Comparison of ENCODE assay signal across 13 cellular contexts in the genomic region with DNA sequence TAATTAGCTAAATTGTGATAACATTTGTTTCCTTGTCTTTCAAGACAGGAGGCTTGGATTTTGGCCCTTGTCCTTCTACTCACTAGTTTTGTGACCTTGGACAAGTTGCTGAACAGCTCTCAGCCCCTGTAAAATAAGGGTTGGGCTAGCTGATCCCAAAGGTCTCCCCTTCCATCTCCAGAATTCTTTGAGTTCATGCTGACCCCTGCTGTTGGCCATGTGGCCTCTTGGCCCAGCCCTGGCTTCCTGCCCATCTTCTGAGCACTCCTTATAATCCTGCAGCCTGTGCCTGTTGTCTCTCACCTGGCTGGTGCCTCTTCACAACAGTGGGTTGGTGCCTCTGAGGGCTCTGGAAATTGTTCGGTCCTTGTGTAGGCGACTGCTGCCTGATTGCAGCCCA. TPM values are rescaled to one million over a fixed set of nuclear protein-coding genes. Genes with fewer than 3 reads are reported as not detected.
DNase-seq lines count a peak whose midpoint lies in the region; ATAC-seq and TF ChIP-seq lines count a peak whose summit lies in the region.
"Had no signal": no experiment of that assay in that cellular context is flagged by ENCODE, and none has a peak within 500 bp of the region (broad histone marks: within the 10 kb centered on the region; RNA-seq: fewer than 3 reads in every experiment).

No MANE protein-coding gene starts in this region.

- no peak overlapping the region for H3K4me3 ChIP-seq in cardiac muscle cell
- no peak overlapping the region for H3K4me3 ChIP-seq in RWPE2 (ENCODE audit: severe bottlenecking)
- H3K4me3 ChIP-seq in right cardiac atrium (ENCODE audit: low read length): no peak overlapping the region
- no peak overlapping the region for H3K4me3 ChIP-seq in neuronal stem cell (ENCODE audit: low read length in 2 of 2)
- H3K4me3 ChIP-seq: BLaER1 had no signal

- intact Hi-C loops in cardiac septum (cut with DNase I): loop anchor here (10.0 kb wide), 1 partner anchor 345 kb away; the partner anchor contains the start of gene CD58
- intact Hi-C loops in right cardiac atrium (cut with DNase I): no loop called here

- H3K36me3 ChIP-seq in cardiac muscle cell (no peaks in the 10 kb centered on the region), RWPE2 (ENCODE audit: low read depth) (peaks cover 5% of the 10 kb centered on the region), neuronal stem cell (replicated peaks in 1 of 2; ENCODE audit: control insufficient read depth in 2 of 2, insufficient read depth in 2 of 2, low read length in 2 of 2) (peaks cover 0 to 8% of the 10 kb centered on the region in 2 donors)
- H3K36me3 ChIP-seq: BLaER1 had no signal

- H3K4ac ChIP-seq in neuronal stem cell (ENCODE audit: low read length): no peak overlapping the region

- H3K27ac ChIP-seq in cardiac muscle cell (no peak overlapping the region), RWPE2 (ENCODE audit: poor library complexity, severe bottlenecking) (peak overlapping the region; percentile 66), right cardiac atrium (ENCODE audit: low read length) (peak overlapping the region; percentile 53), neuronal stem cell (replicated peaks; ENCODE audit: low read length) (no peak overlapping the region)
- H3K27ac ChIP-seq: BLaER1, VCaP had no signal

- H2AK5ac ChIP-seq in neuronal stem cell (ENCODE audit: low read depth, low read length): no peak overlapping the region

- ATAC-seq in RWPE2 (ENCODE audit: low read depth): no peak
- no peak for ATAC-seq in right cardiac atrium

- WGBS in right cardiac atrium: 68% methylated on average over 2 of the region's 2 CpGs
- WGBS in neuronal stem cell (ENCODE audit: extremely low coverage in 2 of 2, insufficient read length in 2 of 2, insufficient replicate concordance in 1 of 2), 2 donors: no CpG with 5 or more reads among the region's 2 CpGs

- DNase-seq in cardiac muscle cell (ENCODE audit: low read depth in 1 of 2, low spot score in 1 of 2) (peak; percentile 10 to 56), cardiac septum (ENCODE audit: low spot score) (no peak), RWPE2 (ENCODE audit: low spot score) (no peak), right cardiac atrium (peak in 1 of 3 donors; percentile 60), cerebellar cortex (ENCODE audit: low spot score) (no peak), neuronal stem cell (ENCODE audit: low spot score) (no peak), GM13976 (ENCODE audit: low spot score) (no peak)
- no peak for DNase-seq in activated effector memory CD4-positive, alpha-beta T cell treated with Interleukin-2 at 50 U/mL for 16 hours
- DNase-seq: activated T-cell treated with anti-CD3 and anti-CD28 coated beads for 4 hours, NCI-H1694, RPMI8226 had no signal

- no peak overlapping the region for H2BK12ac ChIP-seq in neuronal stem cell (ENCODE audit: low read length)

- H3K23ac ChIP-seq in neuronal stem cell (ENCODE audit: low read depth, low read length, poor library complexity): no peak overlapping the region

- H3K9me3 ChIP-seq in cardiac muscle cell (ENCODE audit: low read depth) (no peaks in the 10 kb centered on the region), RWPE2 (ENCODE audit: severe bottlenecking) (no peaks in the 10 kb centered on the region), right cardiac atrium (ENCODE audit: control insufficient read depth, low read length) (no peaks in the 10 kb centered on the region), neuronal stem cell (replicated peaks in 1 of 2; ENCODE audit: control insufficient read depth in 2 of 2, insufficient read depth in 1 of 2, low read depth in 1 of 2, low read length in 2 of 2) (no peaks in the 10 kb centered on the region)
- H3K9me3 ChIP-seq: BLaER1 had no signal

- peaks cover 10% of the 10 kb centered on the region for H3K79me1 ChIP-seq in neuronal stem cell (ENCODE audit: low read depth, low read length)

- TF ChIP-seq CTCF in cardiac muscle cell (IDR thresholded peaks at IDR 0.05; ENCODE audit: low read depth, low read length) (no peak), RWPE2 (IDR thresholded peaks at IDR 0.05; ENCODE audit: poor library complexity, severe bottlenecking) (peak; percentile 10), GM13976 (IDR thresholded peaks at IDR 0.05; ENCODE audit: borderline replicate concordance, control extremely low read depth, extremely low read depth, insufficient read depth, missing control alignments) (no peak)

- peaks cover 37% of the 10 kb centered on the region for H3K4me1 ChIP-seq in cardiac muscle cell (ENCODE audit: low read depth)
- peaks cover 55% of the 10 kb centered on the region for H3K4me1 ChIP-seq in RWPE2 (ENCODE audit: insufficient read depth, poor library complexity, severe bottlenecking)
- H3K4me1 ChIP-seq in right cardiac atrium (ENCODE audit: control insufficient read depth, insufficient read depth, low read length): peaks cover 14% of the 10 kb centered on the region
- peaks cover 0 to 3% of the 10 kb centered on the region in 2 donors for H3K4me1 ChIP-seq in neuronal stem cell (ENCODE audit: control insufficient read depth in 2 of 2, insufficient read depth in 1 of 2, low read depth in 1 of 2, low read length in 2 of 2)
- H3K4me1 ChIP-seq: BLaER1 had no signal

- no peak overlapping the region for H3K9ac ChIP-seq in neuronal stem cell (ENCODE audit: low read depth, low read length, poor library complexity)
- H3K9ac ChIP-seq: BLaER1 had no signal

- H3K14ac ChIP-seq in neuronal stem cell (ENCODE audit: low read length): no peak overlapping the region

- H3K4me2 ChIP-seq in neuronal stem cell (ENCODE audit: insufficient read depth, low read length, poor library complexity, severe bottlenecking): no peak overlapping the region
- H3K4me2 ChIP-seq: BLaER1 had no signal

- no peak overlapping the region for H2AFZ ChIP-seq in neuronal stem cell (ENCODE audit: low read length)

- H4K91ac ChIP-seq in neuronal stem cell (ENCODE audit: low read depth, low read length, poor library complexity): no peak overlapping the region

- H2BK120ac ChIP-seq in neuronal stem cell (ENCODE audit: low read depth, low read length): no peak overlapping the region

- H3K27me3 ChIP-seq in cardiac muscle cell (no peaks in the 10 kb centered on the region), RWPE2 (ENCODE audit: insufficient read depth, poor library complexity, severe bottlenecking) (no peaks in the 10 kb centered on the region), right cardiac atrium (ENCODE audit: control insufficient read depth, insufficient read depth) (no peaks in the 10 kb centered on the region), neuronal stem cell (ENCODE audit: control insufficient read depth in 3 of 3, insufficient read depth in 3 of 3, low read depth in 1 of 3, low read length in 3 of 3) (no peaks in the 10 kb centered on the region)
- H3K27me3 ChIP-seq: BLaER1 had no signal

- in situ Hi-C loops in GM13976 (cut with MboI; ENCODE audit: low sequenced_read_pairs, unreplicated experiment): no loop called here

- H2BK5ac ChIP-seq in neuronal stem cell (ENCODE audit: low read length): no peak overlapping the region

- no peak overlapping the region for H4K8ac ChIP-seq in neuronal stem cell (ENCODE audit: low read depth, low read length)

- H2BK15ac ChIP-seq in neuronal stem cell (ENCODE audit: low read length): no peak overlapping the region

- no peak overlapping the region for H3K18ac ChIP-seq in neuronal stem cell (ENCODE audit: low read length)

RNA-seq across cellular contexts. Expression of gene PTGFRN, which starts 10.1 kb away (rescaled TPM):
- total RNA-seq in cardiac muscle cell (69.7 and 72.4 TPM in 2 replicates), cardiac septum (216 TPM), right cardiac atrium (100 to 1,000 TPM; 151 to 247 (median 163) TPM)
- polyA plus RNA-seq in cardiac muscle cell (47.5 and 60.1 TPM in 2 replicates), right cardiac atrium (100 TPM)
- 44.9 TPM for polyA plus RNA-seq in neuronal stem cell (2013, experiment 1 of 2)
- 40.5 TPM for polyA plus RNA-seq in neuronal stem cell (2013, experiment 2 of 2)

Comparison
In these comparisons a context has a peak if more than half of its experiments do, and no peak if none do; other contexts are left out.
1. DNase-seq: peak in cardiac muscle cell (2 of 2); none in cardiac septum (single experiment), RWPE2 (single experiment), cerebellar cortex (single experiment), activated effector memory CD4-positive, alpha-beta T cell treated with Interleukin-2 at 50 U/mL for 16 hours (single experiment), neuronal stem cell (single experiment) and GM13976 (single experiment).
2. H3K27ac ChIP-seq: peak in RWPE2 (single experiment) and right cardiac atrium (single experiment); none in cardiac muscle cell (single experiment) and neuronal stem cell (single experiment).